Comparison of ENCODE assay signal across 19 cellular contexts in genomic region chr18:76433788-76434187, GRCh38.
"Had no signal": no experiment of that assay in that cellular context is flagged by ENCODE, and none has a peak within 500 bp of the region (broad histone marks: within the 10 kb centered on the region; RNA-seq: fewer than 3 reads in every experiment).

No MANE protein-coding gene starts in this region.

- H3K4me3 ChIP-seq: cardiac muscle cell, colonic mucosa, esophagus muscularis mucosa, psoas muscle, right lobe of liver, smooth muscle cell, testis, tibial artery had no signal

- H3K4me2 ChIP-seq: smooth muscle cell had no signal

- H3K27me3 ChIP-seq: cardiac muscle cell, colonic mucosa, esophagus muscularis mucosa, foreskin keratinocyte, right lobe of liver, testis, tibial artery had no signal

- H3K4me1 ChIP-seq: colonic mucosa, foreskin keratinocyte, right lobe of liver, tibial artery had no signal

- H3K27ac ChIP-seq: cardiac muscle cell, colonic mucosa, esophagus muscularis mucosa, foreskin keratinocyte, psoas muscle, right lobe of liver, testis, tibial artery had no signal

- DNase-seq: colonic mucosa; effector CD8-positive, alpha-beta T cell; endodermal cell; foreskin keratinocyte; hypothalamus; immature natural killer cell; naive thymus-derived CD8-positive, alpha-beta T cell; nephron progenitor cell; psoas muscle; right lobe of liver; stimulated activated CD4-positive, alpha-beta T cell treated with anti-CD3 and anti-CD28 coated beads, Interleukin-2, amount 100 ng/mL, for 24 hours; stimulated activated CD4-positive, alpha-beta T cell treated with anti-CD3 and anti-CD28 coated beads, Interleukin-4, amount 100 ng/mL, for 4 hours; stimulated activated naive CD8-positive, alpha-beta T cell treated with anti-CD3 and anti-CD28 coated beads, Interleukin-15, Interleukin-2, amounts not matched to agents 100 U/mL and 50 U/mL, for 24 hours; substantia nigra; testis; tibial artery had no signal

- H3K36me3 ChIP-seq: cardiac muscle cell, colonic mucosa had no signal

- H3K9me3 ChIP-seq: colonic mucosa, esophagus muscularis mucosa, psoas muscle, right lobe of liver, testis, tibial artery had no signal
